In the genomic region with DNA sequence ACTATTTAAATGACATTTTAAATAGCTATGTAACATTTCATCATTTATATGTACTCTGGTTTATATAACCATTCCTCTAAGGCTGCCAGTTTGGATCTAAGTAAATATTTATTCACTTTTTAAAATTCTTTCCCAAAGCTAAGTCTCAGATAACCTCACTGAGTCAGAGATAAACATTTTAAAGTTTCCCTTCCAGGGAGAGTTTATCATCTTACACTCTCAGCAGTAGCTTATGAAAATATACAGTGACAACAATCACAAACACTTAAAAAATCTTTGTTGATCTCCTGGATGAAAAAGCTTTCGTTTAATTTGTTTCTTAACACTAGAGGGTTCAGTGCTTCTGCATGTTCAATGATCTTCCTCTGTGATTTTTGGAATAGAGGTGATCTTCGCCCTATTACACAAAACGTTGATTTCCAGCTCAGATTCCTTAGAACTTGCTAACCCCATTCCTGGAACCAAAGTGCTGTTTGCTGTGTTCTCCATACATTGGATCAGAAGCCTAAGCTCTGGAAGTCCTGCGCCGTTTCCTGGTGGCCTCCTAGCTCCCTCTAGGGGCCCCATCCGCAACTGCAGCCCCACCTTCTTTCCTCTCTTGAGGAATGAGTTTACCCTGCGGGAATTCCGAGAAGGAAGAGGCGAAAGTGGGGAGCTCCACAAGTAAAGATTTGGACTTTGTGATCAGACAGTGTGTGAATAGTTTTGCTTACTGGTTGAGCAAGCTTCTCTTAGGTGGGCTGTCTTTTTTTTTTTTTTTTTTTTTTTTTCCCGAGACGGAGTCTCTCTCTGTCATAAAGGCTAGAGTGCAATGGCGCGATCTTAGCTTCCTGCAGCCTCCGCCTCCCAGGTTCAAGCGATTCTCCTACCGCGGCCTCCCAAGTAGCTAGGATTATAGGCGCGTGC, we compare ENCODE assay signal across 8 cellular contexts. TPM values are rescaled to one million over a fixed set of nuclear protein-coding genes. Genes with fewer than 3 reads are reported as not detected.
DNase-seq lines count a peak whose midpoint lies in the region; ATAC-seq and TF ChIP-seq lines count a peak whose summit lies in the region.

No MANE protein-coding gene starts in this region.

- H3K4me3 Mint-ChIP-seq in CD4-positive, alpha-beta memory T cell: peak overlapping the region in 3 of 8 donors; percentile 33 to 68 (median 51)

- H3K4me3 ChIP-seq in CD4-positive, alpha-beta memory T cell (ENCODE audit: low read length in 2 of 2): no peak overlapping the region
- no peak overlapping the region for H3K4me3 ChIP-seq in HEK293 (ENCODE audit: low read depth, low read length)

- no peaks in the 10 kb centered on the region for H3K27me3 ChIP-seq in CD4-positive, alpha-beta memory T cell (ENCODE audit: insufficient read depth, low read length)

- POLR2A ChIA-PET in CD4-positive, alpha-beta memory T cell (lab: Charles Lee; ENCODE audit: partially characterized antibody): interaction anchor here (1.1 to 1.6 kb wide), 4 partner anchors 29 to 149 kb away, joined by 3 to 10 read pairs (median 4); a partner anchor contains a TSS
- POLR2A ChIA-PET in HEK293 (lab: Yijun Ruan, JAX): interaction anchor here (0.7 kb wide), 1 partner anchor 21 kb away, joined by 4 read pairs; no protein-coding TSS in a partner anchor

- peak overlapping the region; percentile 4 to 83 (median 39) for H3K27ac Mint-ChIP-seq in CD4-positive, alpha-beta memory T cell

- no peaks in the 10 kb centered on the region for H3K36me3 ChIP-seq in CD4-positive, alpha-beta memory T cell (ENCODE audit: insufficient read depth, low read length)
- peaks cover 0 to 3% of the 10 kb centered on the region in 2 experiments; a peak in 1 of 3 replicates for H3K36me3 ChIP-seq in HEK293 (ENCODE audit: control insufficient read depth in 2 of 2, insufficient read depth in 1 of 2, low read length in 2 of 2)

- no peak overlapping the region for H3K27ac ChIP-seq in CD4-positive, alpha-beta memory T cell (ENCODE audit: low read depth, low read length)
- no peak overlapping the region for H3K27ac ChIP-seq in HEK293 (ENCODE audit: extremely low read depth, low read depth, low read length)

- peaks cover 14 to 22% (median 15%) of the 10 kb centered on the region in 4 donors for H3K4me1 Mint-ChIP-seq in CD4-positive, alpha-beta memory T cell

- peaks cover 0 to 2% (median 0%) of the 10 kb centered on the region in 8 donors for H3K9me3 Mint-ChIP-seq in CD4-positive, alpha-beta memory T cell

- CTCF ChIA-PET in CD4-positive, alpha-beta memory T cell (lab: Charles Lee; ENCODE audit: partially characterized antibody): interaction anchor here (0.6 to 15.4 kb wide), 90 partner anchors 8 to 833 kb away, joined by 3 to 471 read pairs (median 4); a partner anchor contains a TSS
- CTCF ChIA-PET in HEK293 (lab: Yijun Ruan, JAX): interaction anchor here (0.6 to 3.2 kb wide), 44 partner anchors 9 to 1272 kb away, joined by 3 to 33 read pairs (median 4); a partner anchor contains a TSS

- H3K4me1 ChIP-seq in CD4-positive, alpha-beta memory T cell (ENCODE audit: insufficient read depth, low read length): peaks cover 17% of the 10 kb centered on the region
- no peaks in the 10 kb centered on the region for H3K4me1 ChIP-seq in HEK293 (ENCODE audit: control insufficient read depth, insufficient read depth, low read length)

- intact Hi-C loops in CD4-positive, alpha-beta memory T cell (cut with micrococcal nuclease): loop anchor here (1.0 to 5.0 kb wide), 2 partner anchors 67 to 448 kb away; no protein-coding TSS in a partner anchor

- in situ Hi-C loops in SK-MEL-5 (cut with HindIII; ENCODE audit: low pct_unique_long_range_greater_than_20kb, low sequenced_read_pairs): loop anchor here (25.0 kb wide), 1 partner anchor 148 kb away; no protein-coding TSS in a partner anchor

- H3K27me3 Mint-ChIP-seq in CD4-positive, alpha-beta memory T cell: no peaks in the 10 kb centered on the region

- peaks cover 3 to 10% of the 10 kb centered on the region in 2 donors for H3K36me3 Mint-ChIP-seq in CD4-positive, alpha-beta memory T cell

- peak; percentile 21 to 47 (median 33) for DNase-seq in CD4-positive, alpha-beta memory T cell
- DNase-seq in SK-MEL-5 (ENCODE audit: low read depth, low spot score): peak; percentile 78
- peak; percentile 60 for DNase-seq in brain pericyte (ENCODE audit: low read depth, low spot score)
- DNase-seq in inferior parietal cortex (ENCODE audit: extremely low spot score): peak; percentile 84
- DNase-seq in stimulated activated CD4-positive, alpha-beta T cell treated with anti-CD3 and anti-CD28 coated beads, Interleukin-2, amount 100 ng/mL, for 4 hours (ENCODE audit: low read depth): peak; percentile 17

- no peak for ATAC-seq in HG03442 (IDR thresholded peaks at IDR 0.05; ENCODE audit: unreplicated experiment)
- no peak for ATAC-seq in HG03025 (IDR thresholded peaks at IDR 0.05; ENCODE audit: low FRiP score, unreplicated experiment)

- no peaks in the 10 kb centered on the region for H3K9me3 ChIP-seq in CD4-positive, alpha-beta memory T cell (ENCODE audit: control insufficient read depth in 1 of 2, low read length in 2 of 2)
- H3K9me3 ChIP-seq in HEK293 (ENCODE audit: control insufficient read depth, insufficient read depth, low read depth, low read length): no peaks in the 10 kb centered on the region

- peak; percentile 13; the same call in 1 of the 2 replicates for TF ChIP-seq CTCF in HEK293 (tag by site-specific recombination; IDR thresholded peaks at IDR 0.05)

TF ChIP-seq in HEK293, 187 proteins besides CTCF, POLR2A, EP300 and RAD21 (continues in another document):
- TF ChIP-seq ZNF473 (tag by site-specific recombination; IDR thresholded peaks at IDR 0.05) (no peak), ZNF560 (tag by site-specific recombination; IDR thresholded peaks at IDR 0.05; ENCODE audit: borderline replicate concordance) (no peak), FEZF1 (tag by site-specific recombination; IDR thresholded peaks at IDR 0.05) (no peak), ZNF416 (tag by site-specific recombination; IDR thresholded peaks at IDR 0.05) (no peak), ZNF292 (tag by site-specific recombination; IDR thresholded peaks at IDR 0.05; ENCODE audit: borderline replicate concordance, low read depth) (no peak), GLI4 (tag by site-specific recombination; IDR thresholded peaks at IDR 0.05) (no peak), ZNF76 (tag by site-specific recombination; IDR thresholded peaks at IDR 0.05; ENCODE audit: borderline replicate concordance, low read depth) (no peak), ZNF423 (tag by site-specific recombination; IDR thresholded peaks at IDR 0.05) (no peak), PRDM1 (tag by site-specific recombination; IDR thresholded peaks at IDR 0.05) (no peak), ZNF23 (tag by site-specific recombination; IDR thresholded peaks at IDR 0.05; ENCODE audit: borderline replicate concordance) (no peak), ZFP3 (tag by site-specific recombination; IDR thresholded peaks at IDR 0.05; ENCODE audit: low read depth) (no peak), TRIM28 (IDR thresholded peaks at IDR 0.05; ENCODE audit: borderline replicate concordance, low read length) (peak; percentile 69)
- TF ChIP-seq, protein P1, sequence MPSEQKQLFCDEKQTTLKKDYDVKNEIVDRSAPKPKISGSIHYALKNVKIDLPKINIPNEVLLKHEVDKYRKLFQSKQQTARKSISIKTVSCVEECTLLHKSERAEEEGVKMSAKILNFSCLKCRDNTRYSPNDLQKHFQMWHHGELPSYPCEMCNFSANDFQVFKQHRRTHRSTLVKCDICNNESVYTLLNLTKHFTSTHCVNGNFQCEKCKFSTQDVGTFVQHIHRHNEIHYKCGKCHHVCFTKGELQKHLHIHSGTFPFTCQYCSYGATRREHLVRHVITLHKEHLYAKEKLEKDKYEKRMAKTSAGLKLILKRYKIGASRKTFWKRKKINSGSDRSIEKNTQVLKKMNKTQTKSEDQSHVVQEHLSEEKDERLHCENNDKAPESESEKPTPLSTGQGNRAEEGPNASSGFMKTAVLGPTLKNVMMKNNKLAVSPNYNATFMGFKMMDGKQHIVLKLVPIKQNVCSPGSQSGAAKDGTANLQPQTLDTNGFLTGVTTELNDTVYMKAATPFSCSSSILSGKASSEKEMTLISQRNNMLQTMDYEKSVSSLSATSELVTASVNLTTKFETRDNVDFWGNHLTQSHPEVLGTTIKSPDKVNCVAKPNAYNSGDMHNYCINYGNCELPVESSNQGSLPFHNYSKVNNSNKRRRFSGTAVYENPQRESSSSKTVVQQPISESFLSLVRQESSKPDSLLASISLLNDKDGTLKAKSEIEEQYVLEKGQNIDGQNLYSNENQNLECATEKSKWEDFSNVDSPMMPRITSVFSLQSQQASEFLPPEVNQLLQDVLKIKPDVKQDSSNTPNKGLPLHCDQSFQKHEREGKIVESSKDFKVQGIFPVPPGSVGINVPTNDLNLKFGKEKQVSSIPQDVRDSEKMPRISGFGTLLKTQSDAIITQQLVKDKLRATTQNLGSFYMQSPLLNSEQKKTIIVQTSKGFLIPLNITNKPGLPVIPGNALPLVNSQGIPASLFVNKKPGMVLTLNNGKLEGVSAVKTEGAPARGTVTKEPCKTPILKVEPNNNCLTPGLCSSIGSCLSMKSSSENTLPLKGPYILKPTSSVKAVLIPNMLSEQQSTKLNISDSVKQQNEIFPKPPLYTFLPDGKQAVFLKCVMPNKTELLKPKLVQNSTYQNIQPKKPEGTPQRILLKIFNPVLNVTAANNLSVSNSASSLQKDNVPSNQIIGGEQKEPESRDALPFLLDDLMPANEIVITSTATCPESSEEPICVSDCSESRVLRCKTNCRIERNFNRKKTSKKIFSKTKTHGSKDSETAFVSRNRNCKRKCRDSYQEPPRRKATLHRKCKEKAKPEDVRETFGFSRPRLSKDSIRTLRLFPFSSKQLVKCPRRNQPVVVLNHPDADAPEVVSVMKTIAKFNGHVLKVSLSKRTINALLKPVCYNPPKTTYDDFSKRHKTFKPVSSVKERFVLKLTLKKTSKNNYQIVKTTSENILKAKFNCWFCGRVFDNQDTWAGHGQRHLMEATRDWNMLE (tag by site-specific recombination; conservative IDR thresholded peaks at IDR 0.05; ENCODE audit: low read depth): no peak
- TF ChIP-seq, protein P2, sequence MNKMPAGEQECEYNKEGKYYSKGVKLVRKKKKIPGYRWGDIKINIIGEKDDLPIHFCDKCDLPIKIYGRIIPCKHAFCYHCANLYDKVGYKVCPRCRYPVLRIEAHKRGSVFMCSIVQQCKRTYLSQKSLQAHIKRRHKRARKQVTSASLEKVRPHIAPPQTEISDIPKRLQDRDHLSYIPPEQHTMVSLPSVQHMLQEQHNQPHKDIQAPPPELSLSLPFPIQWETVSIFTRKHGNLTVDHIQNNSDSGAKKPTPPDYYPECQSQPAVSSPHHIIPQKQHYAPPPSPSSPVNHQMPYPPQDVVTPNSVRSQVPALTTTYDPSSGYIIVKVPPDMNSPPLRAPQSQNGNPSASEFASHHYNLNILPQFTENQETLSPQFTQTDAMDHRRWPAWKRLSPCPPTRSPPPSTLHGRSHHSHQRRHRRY (tag by site-specific recombination; IDR thresholded peaks at IDR 0.05): no peak

RNA-seq across cellular contexts. Expression of a gene that starts 29.3 kb away (rescaled TPM):
- total RNA-seq in CD4-positive, alpha-beta memory T cell: 100 to 1,000 TPM in 1 of 2 experiments, 10 to 100 TPM in 1; 95.7 to 104 TPM
- polyA plus RNA-seq in CD4-positive, alpha-beta memory T cell: 10 to 100 TPM; 27.6 to 39.1 TPM
- total RNA-seq in SK-MEL-5 (2014; rRNA removed; shearing (Covaris generic)): 64.8 and 70.7 TPM in 2 replicates
- 36.2 and 53.0 TPM in 2 replicates for polyA plus RNA-seq in SK-MEL-5 (2015; cell fraction: cytosol; rRNA removed)
- 151 and 170 TPM in 2 replicates for polyA plus RNA-seq in SK-MEL-5 (2015; cell fraction: nucleus; rRNA removed)

Comparison
In these comparisons a context has a peak if more than half of its experiments do, and no peak if none do; other contexts are left out.
1. DNase-seq: peak in every context shown above with its lines; median percentile 84 in inferior parietal cortex; 78 in SK-MEL-5; 60 in brain pericyte; 33 in CD4-positive, alpha-beta memory T cell; 17 in stimulated activated CD4-positive, alpha-beta T cell treated with anti-CD3 and anti-CD28 coated beads, Interleukin-2, amount 100 ng/mL, for 4 hours.